ENCODE assay signal across 8 cellular contexts in the genomic region with DNA sequence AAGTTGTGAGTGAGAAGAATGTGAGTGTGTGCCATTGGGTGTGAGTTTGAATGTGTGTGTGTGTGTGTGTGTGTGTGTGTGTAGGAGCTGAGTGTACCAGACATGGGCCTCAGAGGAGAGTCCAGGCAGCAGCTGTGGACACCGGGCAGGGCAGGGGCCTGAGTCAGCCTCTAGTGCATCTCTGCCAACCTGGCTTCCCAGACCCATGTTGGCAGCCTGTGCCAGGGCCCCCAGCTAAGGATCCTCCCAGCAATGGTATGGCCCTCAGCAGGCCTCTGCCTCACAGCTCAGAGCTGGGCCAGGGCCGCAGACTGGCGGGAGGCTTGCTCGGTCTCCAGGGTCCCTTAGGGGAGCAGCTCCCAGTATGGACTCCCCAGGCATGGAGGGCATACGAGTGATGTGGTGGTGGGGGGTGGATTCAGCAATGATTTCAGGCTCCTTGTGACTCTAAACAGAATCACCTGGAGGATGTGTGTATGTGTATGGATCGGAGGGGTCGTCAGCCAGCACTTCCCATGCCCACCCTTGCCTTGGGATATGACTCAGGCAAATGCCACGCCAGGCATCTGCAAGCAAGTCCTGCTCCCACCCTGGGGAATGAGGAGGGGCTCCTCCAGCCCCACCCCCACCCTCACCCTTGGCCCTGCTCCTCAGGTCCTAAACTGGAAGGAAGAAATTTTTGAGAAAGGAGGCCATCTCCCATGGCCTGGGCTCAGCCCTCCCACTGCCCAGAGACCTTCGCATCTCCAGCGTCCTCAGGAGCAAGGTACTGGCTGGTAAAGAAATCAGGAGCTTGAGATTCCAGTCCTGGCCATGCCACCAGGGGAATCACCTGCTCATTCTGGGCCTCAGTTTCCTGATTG. TPM values are rescaled to one million over a fixed set of nuclear protein-coding genes. Genes with fewer than 3 reads are reported as not detected.
DNase-seq lines count a peak whose midpoint lies in the region; ATAC-seq, FAIRE-seq and TF ChIP-seq lines count a peak whose summit lies in the region.
"Had no signal": no experiment of that assay in that cellular context is flagged by ENCODE, and none has a peak within 500 bp of the region (broad histone marks: within the 10 kb centered on the region; RNA-seq: fewer than 3 reads in every experiment).

No MANE protein-coding gene starts in this region.

- CTCF ChIA-PET in WTC11 (lab: Charles Lee): interaction anchor here (0.9 to 4.8 kb wide), 33 partner anchors 8 to 219 kb away, joined by 3 to 106 read pairs (median 11); no protein-coding TSS in a partner anchor

- TF ChIP-seq CTCF in WTC11 (IDR thresholded peaks at IDR 0.05): no peak

- H3K9ac ChIP-seq in GM23248 (no peak overlapping the region), skeletal muscle tissue (ENCODE audit: low read depth in 1 of 3, low read length in 3 of 3) (peak overlapping the region in 2 of 3 donors; percentile 11 to 40)

- in situ Hi-C loops in GM23248 (cut with MboI): no loop called here

- H3K36me3 ChIP-seq in GM23248 (ENCODE audit: low read depth): no peaks in the 10 kb centered on the region
- H3K36me3 ChIP-seq in skeletal muscle tissue (ENCODE audit: control insufficient read depth in 3 of 3, insufficient read depth in 3 of 3, low read length in 3 of 3): no peaks in the 10 kb centered on the region

- no peak overlapping the region for H3K27ac Mint-ChIP-seq in WTC11

- WGBS in GM23248 (ENCODE audit: low coverage in 1 of 2, low lambda C conversion rate in 2 of 2, missing lambda C conversion rate in 2 of 2), 2 experiments: 56 to 57% methylated on average over 10 of the region's 10 CpGs

- peaks cover 43% of the 10 kb centered on the region for H3K4me1 Mint-ChIP-seq in WTC11

- H3K27me3 ChIP-seq in GM23248 (replicated peaks; ENCODE audit: insufficient read depth): peaks cover 19% of the 10 kb centered on the region
- no peaks in the 10 kb centered on the region for H3K27me3 ChIP-seq in skeletal muscle tissue (ENCODE audit: control insufficient read depth in 3 of 3, insufficient read depth in 3 of 3, low read length in 3 of 3)

- H3K4me1 ChIP-seq in GM23248 (ENCODE audit: insufficient read depth) (no peaks in the 10 kb centered on the region), skeletal muscle tissue (ENCODE audit: control insufficient read depth in 3 of 3, insufficient read depth in 3 of 3, low read length in 3 of 3) (peaks cover 60 to 67% (median 66%) of the 10 kb centered on the region in 3 donors)

- POLR2A ChIA-PET in WTC11 (lab: Charles Lee): interaction anchor here (0.9 to 1.5 kb wide), 2 partner anchors 57 to 64 kb away, joined by 3 read pairs; no protein-coding TSS in a partner anchor

- H3K4me2 ChIP-seq in GM23248 (ENCODE audit: unreplicated experiment): no peak overlapping the region

- TF ChIP-seq POLR2A in GM12891 (IDR thresholded peaks at IDR 0.05; ENCODE audit: low read depth, low read length): no peak

- H3K27ac ChIP-seq in GM23248 (no peak overlapping the region), skeletal muscle tissue (ENCODE audit: low read depth, low read length) (peak overlapping the region; percentile 58)

- no peaks in the 10 kb centered on the region for H3K9me3 ChIP-seq in GM23248 (ENCODE audit: low read depth)
- no peaks in the 10 kb centered on the region for H3K9me3 ChIP-seq in skeletal muscle tissue (ENCODE audit: control insufficient read depth in 3 of 3, low read length in 3 of 3)

- H3K9me3 Mint-ChIP-seq in WTC11: no peaks in the 10 kb centered on the region

- peak; percentile 66 for DNase-seq in GM23248
- no peak for DNase-seq in WTC11 (ENCODE audit: low spot score)
- peak; percentile 22 for DNase-seq in hepatic stellate cell (ENCODE audit: low spot score)
- no peak for DNase-seq in GM12891 (ENCODE audit: insufficient read length, low spot score)
- DNase-seq in NCI-H69 (lab: John Stamatoyannopoulos, UW): no peak

- ATAC-seq in WTC11: no peak
- no peak for ATAC-seq in HG02852 (IDR thresholded peaks at IDR 0.05; ENCODE audit: unreplicated experiment)

- H3K27me3 Mint-ChIP-seq in WTC11 (ENCODE audit: low read depth): peaks cover 49% of the 10 kb centered on the region

- no peak overlapping the region for H3K4me3 ChIP-seq in GM23248
- no peak overlapping the region for H3K4me3 ChIP-seq in skeletal muscle tissue (ENCODE audit: low read length in 3 of 3)

- H2AFZ ChIP-seq in GM23248: no peak overlapping the region

- FAIRE-seq in GM12891 (lab: Jason Lieb, UNC): no peak
- FAIRE-seq: colon had no signal

- H3K4me3 Mint-ChIP-seq in WTC11: 0 out of 2 replicates have a peak overlapping the region, but pooled peaks have one; percentile 70

- H3K9me2 ChIP-seq in GM23248 (ENCODE audit: insufficient read depth): no peaks in the 10 kb centered on the region

- H3K36me3 Mint-ChIP-seq in WTC11: no peaks in the 10 kb centered on the region

- H3K79me2 ChIP-seq in GM23248 (ENCODE audit: insufficient read depth): no peaks in the 10 kb centered on the region

- H4K20me1 ChIP-seq in GM23248 (ENCODE audit: insufficient read depth): no peaks in the 10 kb centered on the region

- no peaks in the 10 kb centered on the region for H3F3A ChIP-seq in GM23248 (ENCODE audit: insufficient read depth)

TF ChIP-seq in WTC11, 78 proteins besides CTCF, POLR2A, EP300 and RAD21 (continues in another document):
- no peak for TF ChIP-seq TCF7 (CRISPR knock-in tag; IDR thresholded peaks at IDR 0.05; ENCODE audit: low read depth)
- TF ChIP-seq, protein P1, sequence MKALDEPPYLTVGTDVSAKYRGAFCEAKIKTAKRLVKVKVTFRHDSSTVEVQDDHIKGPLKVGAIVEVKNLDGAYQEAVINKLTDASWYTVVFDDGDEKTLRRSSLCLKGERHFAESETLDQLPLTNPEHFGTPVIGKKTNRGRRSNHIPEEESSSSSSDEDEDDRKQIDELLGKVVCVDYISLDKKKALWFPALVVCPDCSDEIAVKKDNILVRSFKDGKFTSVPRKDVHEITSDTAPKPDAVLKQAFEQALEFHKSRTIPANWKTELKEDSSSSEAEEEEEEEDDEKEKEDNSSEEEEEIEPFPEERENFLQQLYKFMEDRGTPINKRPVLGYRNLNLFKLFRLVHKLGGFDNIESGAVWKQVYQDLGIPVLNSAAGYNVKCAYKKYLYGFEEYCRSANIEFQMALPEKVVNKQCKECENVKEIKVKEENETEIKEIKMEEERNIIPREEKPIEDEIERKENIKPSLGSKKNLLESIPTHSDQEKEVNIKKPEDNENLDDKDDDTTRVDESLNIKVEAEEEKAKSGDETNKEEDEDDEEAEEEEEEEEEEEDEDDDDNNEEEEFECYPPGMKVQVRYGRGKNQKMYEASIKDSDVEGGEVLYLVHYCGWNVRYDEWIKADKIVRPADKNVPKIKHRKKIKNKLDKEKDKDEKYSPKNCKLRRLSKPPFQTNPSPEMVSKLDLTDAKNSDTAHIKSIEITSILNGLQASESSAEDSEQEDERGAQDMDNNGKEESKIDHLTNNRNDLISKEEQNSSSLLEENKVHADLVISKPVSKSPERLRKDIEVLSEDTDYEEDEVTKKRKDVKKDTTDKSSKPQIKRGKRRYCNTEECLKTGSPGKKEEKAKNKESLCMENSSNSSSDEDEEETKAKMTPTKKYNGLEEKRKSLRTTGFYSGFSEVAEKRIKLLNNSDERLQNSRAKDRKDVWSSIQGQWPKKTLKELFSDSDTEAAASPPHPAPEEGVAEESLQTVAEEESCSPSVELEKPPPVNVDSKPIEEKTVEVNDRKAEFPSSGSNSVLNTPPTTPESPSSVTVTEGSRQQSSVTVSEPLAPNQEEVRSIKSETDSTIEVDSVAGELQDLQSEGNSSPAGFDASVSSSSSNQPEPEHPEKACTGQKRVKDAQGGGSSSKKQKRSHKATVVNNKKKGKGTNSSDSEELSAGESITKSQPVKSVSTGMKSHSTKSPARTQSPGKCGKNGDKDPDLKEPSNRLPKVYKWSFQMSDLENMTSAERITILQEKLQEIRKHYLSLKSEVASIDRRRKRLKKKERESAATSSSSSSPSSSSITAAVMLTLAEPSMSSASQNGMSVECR (CRISPR knock-in tag; IDR thresholded peaks at IDR 0.05; ENCODE audit: borderline replicate concordance): no peak
- no peak for TF ChIP-seq IRF2 (CRISPR knock-in tag; IDR thresholded peaks at IDR 0.05; ENCODE audit: borderline replicate concordance, low read depth)

TF ChIP-seq in GM12891, 5 proteins besides CTCF, POLR2A, EP300 and RAD21:
- TF ChIP-seq SPI1 (IDR thresholded peaks at IDR 0.05; ENCODE audit: low read depth, low read length) (no peak), PAX5 (IDR thresholded peaks at IDR 0.05; ENCODE audit: insufficient read depth, low read length, severe bottlenecking) (no peak), POU2F2 (IDR thresholded peaks at IDR 0.05; ENCODE audit: low read depth, low read length) (no peak), TAF1 (IDR thresholded peaks at IDR 0.05; ENCODE audit: low read depth, low read length) (no peak), POLR2AphosphoS5 (IDR thresholded peaks at IDR 0.05; ENCODE audit: low read depth, low read length) (no peak)

RNA-seq across cellular contexts. Expression of gene FOXO6, which starts 1.8 kb away (rescaled TPM):
- not detected in 2 replicates for total RNA-seq in GM23248 (2014; rRNA removed; shearing (Covaris generic))
- polyA plus RNA-seq in GM23248 (2016; fragmentation: Nextera tagmentation; extraction: Ambion mirVana): not detected in 2 replicates
- total RNA-seq in WTC11 (2021) (5.4 to 7.4 TPM (median 7.0 TPM) in 3 replicates), skeletal muscle tissue (2.6 TPM)
- 0.19 TPM for polyA plus RNA-seq in GM12891 (2012; ENCODE audit: low read depth, missing spikeins)

Comparison
In these comparisons a context has a peak if more than half of its experiments do, and no peak if none do; other contexts are left out.
1. DNase-seq: peak in GM23248 (single experiment) and hepatic stellate cell (single experiment); none in WTC11 (single experiment), GM12891 (single experiment) and NCI-H69 (single experiment).